ENCODE assay signal across 8 cellular contexts in genomic region chr19:57934820-57935665, GRCh38. TPM values are rescaled to one million over a fixed set of nuclear protein-coding genes. Genes with fewer than 3 reads are reported as not detected.
A peak's percentile ranks its signal among the peaks of the same experiment; 100 is the strongest.
DNase-seq lines count a peak whose midpoint lies in the region; ATAC-seq and TF ChIP-seq lines count a peak whose summit lies in the region.

TSS of gene ZNF418 (minus strand) at chr19:57935402. CDS start at chr19:57933822, 1,580 bp downstream.

- peak; percentile 61 for DNase-seq in activated CD8-positive, alpha-beta memory T cell treated with anti-CD3 and anti-CD28 coated beads, Interleukin-2, amount 50 U/mL, for 48 hours
- DNase-seq in mesothelial cell of epicardium (ENCODE audit: low spot score in 2 of 2, unreplicated experiment in 2 of 2): peak in 1 of 2 experiments; percentile 60
- DNase-seq in NCI-H187 (lab: John Stamatoyannopoulos, UW): no peak

- no peaks in the 10 kb centered on the region for H3K4me1 ChIP-seq in ES-I3 (ENCODE audit: insufficient read depth, low read length)
- no peaks in the 10 kb centered on the region for H3K4me1 ChIP-seq in HUES6 (ENCODE audit: control insufficient read depth, insufficient read depth, low read length)
- H3K4me1 ChIP-seq in esophagus (ENCODE audit: control insufficient read depth in 2 of 2, insufficient read depth in 2 of 2, low read length in 1 of 2): peaks cover 0 to 3% of the 10 kb centered on the region in 2 donors

- H3K4me3 ChIP-seq in HUES6 (ENCODE audit: low read depth, low read length) (peak within 1 kb of the TSS; percentile 83), esophagus (ENCODE audit: low read depth in 1 of 2, low read length in 2 of 2) (peak within 1 kb of the TSS; percentile 75 to 77)

- H3K36me3 Mint-ChIP-seq in mesothelial cell of epicardium: peaks cover 78% of the 10 kb centered on the region
- H3K36me3 Mint-ChIP-seq in stimulated activated naive CD8-positive, alpha-beta T cell treated with anti-CD3 and anti-CD28 coated beads, Interleukin-15, Interleukin-2, amounts not matched to agents 100 ng/mL and 50 ng/mL, for 24 hours (ENCODE audit: low read depth): peaks cover 76% of the 10 kb centered on the region

- H3K27ac ChIP-seq in HUES6 (ENCODE audit: low read depth, low read length) (peak within 1 kb of the TSS; percentile 46), esophagus (ENCODE audit: low read depth in 2 of 2, low read length in 1 of 2) (peak within 1 kb of the TSS; percentile 69 to 76)

- TF ChIP-seq CTCF in mesothelial cell of epicardium (IDR thresholded peaks at IDR 0.05; ENCODE audit: unreplicated experiment): no peak

- H3K27ac Mint-ChIP-seq in mesothelial cell of epicardium: peak within 1 kb of the TSS; percentile 94
- peak within 1 kb of the TSS; percentile 45 for H3K27ac Mint-ChIP-seq in stimulated activated naive CD8-positive, alpha-beta T cell treated with anti-CD3 and anti-CD28 coated beads, Interleukin-15, Interleukin-2, amounts not matched to agents 100 ng/mL and 50 ng/mL, for 24 hours

- H3K9ac ChIP-seq in ES-I3 (ENCODE audit: low read depth, low read length) (peak within 1 kb of the TSS; percentile 83), HUES6 (ENCODE audit: low read length) (peak within 1 kb of the TSS; percentile 89)

- H3K9me3 Mint-ChIP-seq in mesothelial cell of epicardium: peaks cover 60% of the 10 kb centered on the region
- H3K9me3 Mint-ChIP-seq in stimulated activated naive CD8-positive, alpha-beta T cell treated with anti-CD3 and anti-CD28 coated beads, Interleukin-15, Interleukin-2, amounts not matched to agents 100 ng/mL and 50 ng/mL, for 24 hours: peaks cover 36% of the 10 kb centered on the region

- WGBS in esophagus, 2 donors: 7% methylated on average over 54 of the region's 54 CpGs

- H3K27me3 Mint-ChIP-seq in mesothelial cell of epicardium (ENCODE audit: low read depth): no peaks in the 10 kb centered on the region
- no peaks in the 10 kb centered on the region for H3K27me3 Mint-ChIP-seq in stimulated activated naive CD8-positive, alpha-beta T cell treated with anti-CD3 and anti-CD28 coated beads, Interleukin-15, Interleukin-2, amounts not matched to agents 100 ng/mL and 50 ng/mL, for 24 hours

- H3K36me3 ChIP-seq in ES-I3 (ENCODE audit: insufficient read depth, low read length) (peaks cover 14% of the 10 kb centered on the region), HUES6 (ENCODE audit: control insufficient read depth, insufficient read depth, low read length) (peaks cover 36% of the 10 kb centered on the region), esophagus (ENCODE audit: control insufficient read depth in 2 of 2, insufficient read depth in 2 of 2, low read length in 1 of 2) (peaks cover 0 to 3% of the 10 kb centered on the region in 2 donors)

- H3K4me3 Mint-ChIP-seq in mesothelial cell of epicardium: peak within 1 kb of the TSS; percentile 98
- H3K4me3 Mint-ChIP-seq in stimulated activated naive CD8-positive, alpha-beta T cell treated with anti-CD3 and anti-CD28 coated beads, Interleukin-15, Interleukin-2, amounts not matched to agents 100 ng/mL and 50 ng/mL, for 24 hours: peak within 1 kb of the TSS; percentile 82

- no peak for ATAC-seq in GM19023 (IDR thresholded peaks at IDR 0.05; ENCODE audit: unreplicated experiment)

- H3K9me3 ChIP-seq in ES-I3 (ENCODE audit: control insufficient read depth, insufficient read depth, low read length) (peaks cover 2% of the 10 kb centered on the region; the same call in 1 of the 2 replicates), HUES6 (ENCODE audit: control insufficient read depth, insufficient read depth, low read depth, low read length) (peaks cover 26% of the 10 kb centered on the region), esophagus (ENCODE audit: control insufficient read depth in 2 of 2, insufficient read depth in 1 of 2, low read depth in 1 of 2, low read length in 1 of 2) (peaks cover 5 to 29% of the 10 kb centered on the region in 2 donors)

- H3K4me1 Mint-ChIP-seq in mesothelial cell of epicardium: peaks cover 10% of the 10 kb centered on the region
- no peaks in the 10 kb centered on the region for H3K4me1 Mint-ChIP-seq in stimulated activated naive CD8-positive, alpha-beta T cell treated with anti-CD3 and anti-CD28 coated beads, Interleukin-15, Interleukin-2, amounts not matched to agents 100 ng/mL and 50 ng/mL, for 24 hours (ENCODE audit: low read depth)

- no peaks in the 10 kb centered on the region for H3K27me3 ChIP-seq in HUES6 (ENCODE audit: control insufficient read depth, insufficient read depth, low read length)
- H3K27me3 ChIP-seq in esophagus (ENCODE audit: control insufficient read depth in 1 of 2, insufficient read depth in 2 of 2, low read length in 2 of 2): no peaks in the 10 kb centered on the region

RNA-seq across cellular contexts. Expression of gene ZNF418, which starts in this region (rescaled TPM):
- 1 to 10 TPM; 2.0 to 3.0 TPM for polyA plus RNA-seq in esophagus
- total RNA-seq in mesothelial cell of epicardium: 19.5 to 24.5 TPM (median 21.0 TPM) in 3 replicates
